ENCODE assay signal across 17 cellular contexts in genomic region chr2:45816273-45816672, GRCh38.
DNase-seq lines count a peak whose midpoint lies in the region; ATAC-seq and TF ChIP-seq lines count a peak whose summit lies in the region.
"Had no signal": no experiment of that assay in that cellular context is flagged by ENCODE, and none has a peak within 500 bp of the region (broad histone marks: within the 10 kb centered on the region; RNA-seq: fewer than 3 reads in every experiment).

No MANE protein-coding gene starts in this region.

- no peak for TF ChIP-seq RAD21 in SK-N-SH (IDR thresholded peaks at IDR 0.05; ENCODE audit: low read length)

- H4K20me1 ChIP-seq in SK-N-SH (ENCODE audit: insufficient read depth) = peaks cover 2% of the 10 kb centered on the region

- no peak for TF ChIP-seq CTCF in SK-N-SH (IDR thresholded peaks at IDR 0.05)
- TF ChIP-seq CTCF in GM10248 (IDR thresholded peaks at IDR 0.05; ENCODE audit: control extremely low read depth, extremely low read depth, low read depth, missing control alignments) = no peak

- no peak overlapping the region for H2AFZ ChIP-seq in SK-N-SH (ENCODE audit: low read depth)

- H3K4me1 ChIP-seq in SK-N-SH (ENCODE audit: control insufficient read depth in 1 of 2, insufficient read depth in 2 of 2, low read depth in 1 of 2, low read length in 1 of 2) = peaks cover 17 to 43% of the 10 kb centered on the region in 2 experiments

- H3K9me3 ChIP-seq in SK-N-SH = no peaks in the 10 kb centered on the region
- H3K9me3 ChIP-seq: ascending aorta had no signal

- H3K9me2 ChIP-seq in SK-N-SH = no peaks in the 10 kb centered on the region

- DNase-seq in AG08395 (ENCODE audit: low spot score) = peak; percentile 22
- peak; percentile 20 for DNase-seq in M059J (ENCODE audit: low read depth)
- peak; percentile 67 for DNase-seq in fibroblast of peridontal ligament (ENCODE audit: extremely low read depth)
- DNase-seq in sciatic nerve (ENCODE audit: low spot score) = no peak
- no peak for DNase-seq in SK-N-SH
- no peak for DNase-seq in GM10248 (ENCODE audit: extremely low spot score)
- DNase-seq in NCI-H1048 (lab: John Stamatoyannopoulos, UW) = no peak
- DNase-seq in AG08396 (ENCODE audit: low spot score) = no peak
- DNase-seq: activated effector memory CD4-positive, alpha-beta T cell treated with Interleukin-2 at 50 U/mL for 16 hours; AML-193; DMS153; kidney; NCI-H187; NCI-H446 treated with DMSO at 0.1 percent for 48 hours had no signal

- H3K79me2 ChIP-seq in SK-N-SH (ENCODE audit: insufficient read depth) = no peaks in the 10 kb centered on the region

- H3K36me3 ChIP-seq in SK-N-SH (replicated peaks in 1 of 2; ENCODE audit: control insufficient read depth in 1 of 2, insufficient read depth in 2 of 2, low read length in 1 of 2) = no peaks in the 10 kb centered on the region
- H3K36me3 ChIP-seq: ascending aorta had no signal

- TF ChIP-seq EP300 in SK-N-SH (IDR thresholded peaks at IDR 0.05; ENCODE audit: borderline replicate concordance in 1 of 2, low read depth in 1 of 2, low read length in 1 of 2) = no peak

- POLR2A ChIA-PET in SK-N-SH (lab: Yijun Ruan, JAX) (no interaction called here), GM10248 (lab: Yijun Ruan, JAX) (no interaction called here)

- intact Hi-C loops in sciatic nerve (cut with DNase I) = no loop called here

- WGBS in SK-N-SH (ENCODE audit: low lambda C conversion rate) = 100% methylated on average over 2 of the region's 2 CpGs

- no peak overlapping the region for H3K4me3 ChIP-seq in SK-N-SH (ENCODE audit: low read depth in 2 of 2, low read length in 1 of 2)
- H3K4me3 ChIP-seq: ascending aorta had no signal

- H3K27ac ChIP-seq in SK-N-SH (ENCODE audit: low read depth in 2 of 2, low read length in 1 of 2) = no peak overlapping the region
- H3K27ac ChIP-seq: ascending aorta, HL-60 had no signal

- no peak overlapping the region for H3K4me2 ChIP-seq in SK-N-SH

- no peak overlapping the region for H3K9ac ChIP-seq in SK-N-SH

- peaks cover 11% of the 10 kb centered on the region for H3F3A ChIP-seq in SK-N-SH (replicated peaks; ENCODE audit: insufficient read depth)

- ATAC-seq in sciatic nerve = peak; percentile 10
- ATAC-seq: stimulated activated memory B cell treated with anti-CD40 and anti-IgM and Interleukin-4, amounts not matched to agents 10 μg/mL and 1 μg/mL and 100 μg/mL, for 72 hours had no signal

- CTCF ChIA-PET in SK-N-SH (lab: Yijun Ruan, JAX) (interaction anchor here (1.1 to 1.4 kb wide), 3 partner anchors 18 to 167 kb away, joined by 3 to 4 read pairs (median 3); no protein-coding TSS in a partner anchor), GM10248 (lab: Yijun Ruan, JAX) (interaction anchor here (0.9 to 2.0 kb wide), 4 partner anchors 18 to 177 kb away, joined by 3 to 6 read pairs (median 4); no protein-coding TSS in a partner anchor)

- H3K27me3 ChIP-seq in SK-N-SH (ENCODE audit: insufficient read depth) = no peaks in the 10 kb centered on the region
- H3K27me3 ChIP-seq: ascending aorta had no signal

TF ChIP-seq in SK-N-SH, 30 proteins besides CTCF, POLR2A, EP300 and RAD21:
- TF ChIP-seq JUND (IDR thresholded peaks at IDR 0.05) (no peak), RXRA (IDR thresholded peaks at IDR 0.05; ENCODE audit: borderline replicate concordance, low read depth) (no peak), TAF1 (IDR thresholded peaks at IDR 0.05; ENCODE audit: borderline replicate concordance, low read depth, low read length) (no peak), TEAD4 (IDR thresholded peaks at IDR 0.05; ENCODE audit: borderline replicate concordance, insufficient read depth) (no peak), ELF1 (IDR thresholded peaks at IDR 0.05) (no peak), IRF3 (IDR thresholded peaks at IDR 0.05; ENCODE audit: low read depth, low read length) (no peak), POLR2AphosphoS5 (IDR thresholded peaks at IDR 0.05; ENCODE audit: low read depth, low read length) (no peak), RFX5 (IDR thresholded peaks at IDR 0.05; ENCODE audit: low read length) (no peak), PBX3 (IDR thresholded peaks at IDR 0.05) (no peak), GATA2 (CRISPR knock-in tag; IDR thresholded peaks at IDR 0.05) (no peak), TCF12 (IDR thresholded peaks at IDR 0.05) (no peak), YY1 (IDR thresholded peaks at IDR 0.05; ENCODE audit: low read depth) (no peak), MEF2A (IDR thresholded peaks at IDR 0.05; ENCODE audit: borderline replicate concordance, low read depth) (no peak), MAX (IDR thresholded peaks at IDR 0.05; ENCODE audit: low read depth) (no peak), FOXM1 (IDR thresholded peaks at IDR 0.05; ENCODE audit: low read depth) (no peak), EZH2phosphoT487 (IDR thresholded peaks at IDR 0.05; ENCODE audit: borderline replicate concordance, low read depth) (no peak), GABPA (IDR thresholded peaks at IDR 0.05; ENCODE audit: low read depth) (no peak), NRF1 (IDR thresholded peaks at IDR 0.05; ENCODE audit: low read depth, low read length) (no peak), USF2 (IDR thresholded peaks at IDR 0.05; ENCODE audit: borderline replicate concordance, low read depth, low read length) (no peak)
TF ChIP-seq in SK-N-SH: peak in this region for 0.

Comparison
In these comparisons a context has a peak if more than half of its experiments do, and no peak if none do; other contexts are left out.
1. DNase-seq: peak in AG08395 (single experiment), M059J (single experiment) and fibroblast of peridontal ligament (single experiment); none in sciatic nerve (single experiment), SK-N-SH (single experiment), GM10248 (single experiment), NCI-H1048 (single experiment) and AG08396 (single experiment).